ENCODE assay signal across 10 cellular contexts in the genomic region with DNA sequence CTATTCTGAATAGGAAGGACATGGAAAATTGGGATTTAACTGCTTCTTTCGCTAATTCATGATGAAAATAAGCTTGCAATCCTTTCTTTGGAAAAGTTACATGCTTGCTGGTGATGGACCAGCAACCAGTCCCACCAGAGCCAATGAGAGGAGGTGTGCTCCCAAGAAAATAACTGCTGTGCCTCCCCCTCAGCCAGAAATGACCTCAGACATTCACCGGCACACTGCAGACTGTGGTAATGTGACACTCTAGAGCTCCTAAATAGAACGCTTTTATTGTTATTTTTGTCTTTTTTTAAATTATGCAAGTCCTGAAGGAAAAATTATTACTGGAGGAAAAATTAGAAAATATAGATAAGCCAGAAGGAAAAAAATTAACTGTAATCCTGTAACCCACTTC. TPM values are rescaled to one million over a fixed set of nuclear protein-coding genes. Genes with fewer than 3 reads are reported as not detected.
DNase-seq lines count a peak whose midpoint lies in the region; ATAC-seq and TF ChIP-seq lines count a peak whose summit lies in the region.
"Had no signal": no experiment of that assay in that cellular context is flagged by ENCODE, and none has a peak within 500 bp of the region (broad histone marks: within the 10 kb centered on the region; RNA-seq: fewer than 3 reads in every experiment).

No MANE protein-coding gene starts in this region.

- H3K27ac ChIP-seq in heart left ventricle, result peak overlapping the region; percentile 40 to 99 (median 96)
- H3K27ac ChIP-seq in transverse colon, result peak overlapping the region; percentile 92 to 98 (median 98)
- H3K27ac ChIP-seq in stomach, result peak overlapping the region in 1 of 5 donors; percentile 25

- H3K9me3 ChIP-seq in heart left ventricle (no peaks in the 10 kb centered on the region), transverse colon (no peaks in the 10 kb centered on the region), stomach (no peaks in the 10 kb centered on the region)

- no peak for ATAC-seq in heart left ventricle
- ATAC-seq in Right ventricle myocardium superior (ENCODE audit: poor library complexity), result no peak
- ATAC-seq in GM19035 (IDR thresholded peaks at IDR 0.05; ENCODE audit: unreplicated experiment), result no peak

- 47 to 60% (median 51%) methylated on average over 3 of the region's 3 CpGs for WGBS in heart left ventricle, 4 donors
- WGBS in transverse colon (ENCODE audit: low coverage in 1 of 2), 2 donors, result 42 to 57% methylated on average over 3 of the region's 3 CpGs
- whole genome bisulfite sequencing in stomach, 5 donors, result 82 to 95% (median 86%) methylated on average over 3 of the region's 3 CpGs

- H3K36me3 ChIP-seq in heart left ventricle (peaks cover 0 to 10% (median 0%) of the 10 kb centered on the region in 9 donors), kidney epithelial cell (ENCODE audit: control insufficient read depth, insufficient read depth, low read length) (no peaks in the 10 kb centered on the region), transverse colon (no peaks in the 10 kb centered on the region), stomach (no peaks in the 10 kb centered on the region)

- TF ChIP-seq POLR2A in heart left ventricle (IDR thresholded peaks at IDR 0.05), result no peak
- no peak for TF ChIP-seq POLR2A in transverse colon (IDR thresholded peaks at IDR 0.05)
- TF ChIP-seq POLR2A in stomach (IDR thresholded peaks at IDR 0.05), result no peak

- H3K4me3 ChIP-seq in heart left ventricle, result peak overlapping the region; percentile 12 to 99 (median 92)
- peak overlapping the region; percentile 93 for H3K4me3 ChIP-seq in astrocyte of the spinal cord (ENCODE audit: low read depth, low read length)
- peak overlapping the region; percentile 21 for H3K4me3 ChIP-seq in kidney epithelial cell (ENCODE audit: low read depth, low read length)
- H3K4me3 ChIP-seq in transverse colon, result peak overlapping the region in 3 of 4 donors; percentile 91 to 96 (median 93)
- H3K4me3 ChIP-seq in stomach, result peak overlapping the region in 2 of 4 donors; percentile 93 to 96

- H3K27me3 ChIP-seq in heart left ventricle (no peaks in the 10 kb centered on the region), kidney epithelial cell (ENCODE audit: control insufficient read depth, insufficient read depth, low read length) (no peaks in the 10 kb centered on the region), transverse colon (no peaks in the 10 kb centered on the region), stomach (no peaks in the 10 kb centered on the region)

- in situ Hi-C loops in astrocyte of the spinal cord (cut with HindIII; ENCODE audit: low sequenced_read_pairs), result no loop called here
- in situ Hi-C loops in transverse colon (cut with MboI; ENCODE audit: low pct_ligation_motif_present in 1 of 4, low pct_unique_long_range_greater_than_20kb in 1 of 4, low sequenced_read_pairs in 3 of 4), result no loop called here

- intact Hi-C loops in heart left ventricle (cut with DNase I) (loop anchor here in 2 of 10 donors (5.0 kb wide), 2 partner anchors 42 to 253 kb away; no protein-coding TSS in a partner anchor), Right ventricle myocardium superior (cut with DNase I) (loop anchor here (10.0 kb wide), 1 partner anchor 196 kb away; the partner anchor contains the start of gene ACSS1), transverse colon (cut with DNase I; ENCODE audit: low total_unique reads) (no loop called here), stomach (cut with DNase I; ENCODE audit: low total_unique reads) (no loop called here)

- peaks cover 0 to 82% (median 46%) of the 10 kb centered on the region in 12 donors for H3K4me1 ChIP-seq in heart left ventricle
- peaks cover 42 to 84% (median 73%) of the 10 kb centered on the region in 4 donors for H3K4me1 ChIP-seq in transverse colon
- peaks cover 37 to 84% (median 70%) of the 10 kb centered on the region in 4 donors for H3K4me1 ChIP-seq in stomach

- DNase-seq in heart left ventricle (no peak), Right ventricle myocardium superior (no peak), astrocyte of the spinal cord (ENCODE audit: low read depth, low spot score) (peak; percentile 47), kidney epithelial cell (ENCODE audit: low read depth) (no peak), transverse colon (peak; percentile 8), stomach (no peak), GOT3 (lab: John Stamatoyannopoulos, UW) (no peak)
- DNase-seq: activated effector memory CD4-positive, alpha-beta T cell treated with Interleukin-2 at 50 U/mL for 16 hours; T-helper 9 cell had no signal

- TF ChIP-seq EP300 in transverse colon (IDR thresholded peaks at IDR 0.05; ENCODE audit: low read depth) (no peak), stomach (IDR thresholded peaks at IDR 0.05) (no peak)

- TF ChIP-seq CTCF in heart left ventricle (IDR thresholded peaks at IDR 0.05) (no peak), astrocyte of the spinal cord (IDR thresholded peaks at IDR 0.05; ENCODE audit: low read depth, low read length) (no peak), kidney epithelial cell (IDR thresholded peaks at IDR 0.05; ENCODE audit: insufficient read depth, low read length, poor library complexity, severe bottlenecking) (no peak), transverse colon (IDR thresholded peaks at IDR 0.05) (no peak), stomach (IDR thresholded peaks at IDR 0.05) (no peak)

RNA-seq across cellular contexts. Expression of gene PYGB, which starts 2.6 kb away (rescaled TPM):
- total RNA-seq in heart left ventricle (100 to 1,000 TPM; 172 to 450 (median 233) TPM), Right ventricle myocardium superior (170 TPM), kidney epithelial cell (167 and 193 TPM in 2 replicates), transverse colon (100 to 1,000 TPM; 195 to 554 (median 359) TPM), stomach (100 to 1,000 TPM in 2 of 5 donors, 10 to 100 TPM in 3; 34.4 to 116 (median 78.8) TPM)
- polyA plus RNA-seq in heart left ventricle (100 to 1,000 TPM; 144 to 227 TPM), stomach (10 to 100 TPM; 23.1 to 34.0 (median 28.8) TPM)

RNA-seq across cellular contexts. Expression of gene ENTPD6, which starts 55.0 kb away (rescaled TPM):
- 100 to 1,000 TPM in 3 of 9 donors, 10 to 100 TPM in 6; 58.7 to 139 (median 86.7) TPM for total RNA-seq in heart left ventricle
- 100 to 1,000 TPM; 131 to 200 TPM for polyA plus RNA-seq in heart left ventricle
- 118 TPM for total RNA-seq in Right ventricle myocardium superior
- 79.5 and 80.1 TPM in 2 replicates for total RNA-seq in kidney epithelial cell
- 100 to 1,000 TPM; 163 to 261 (median 224) TPM for total RNA-seq in transverse colon
- 100 to 1,000 TPM in 3 of 5 donors, 10 to 100 TPM in 2; 44.2 to 110 (median 104) TPM for total RNA-seq in stomach
- 10 to 100 TPM; 38.5 to 56.6 (median 40.7) TPM for polyA plus RNA-seq in stomach

Comparison
In these comparisons a context has a peak if more than half of its experiments do, and no peak if none do; other contexts are left out.
1. DNase-seq: peak in astrocyte of the spinal cord (single experiment) and transverse colon (single experiment); none in heart left ventricle (0 of 5), Right ventricle myocardium superior (single experiment), kidney epithelial cell (single experiment), stomach (single experiment) and GOT3 (single experiment).